18 cellular contexts compared by ENCODE assay signal in genomic region chr4:58602701-58603359, GRCh38.
"Had no signal": no experiment of that assay in that cellular context is flagged by ENCODE, and none has a peak within 500 bp of the region (broad histone marks: within the 10 kb centered on the region; RNA-seq: fewer than 3 reads in every experiment).

No MANE protein-coding gene starts in this region.

- H3K9me3 ChIP-seq: gastroesophageal sphincter, lower lobe of right lung, pancreas, suprapubic skin, upper lobe of right lung had no signal

- H3K27me3 ChIP-seq: gastroesophageal sphincter, hepatocyte, pancreas, suprapubic skin, upper lobe of right lung had no signal

- DNase-seq: activated B cell treated with CpG ODN at 0.5 μM for 24 hours; activated CD4-positive, alpha-beta T cell treated with anti-CD3 and anti-CD28 coated beads, Interleukin-2, amount 10 ng/mL, durations not matched to agents 7 days and 5 days; activated CD8-positive, alpha-beta memory T cell treated with anti-CD3 and anti-CD28 coated beads for 24 hours; activated naive CD4-positive, alpha-beta T cell treated with anti-CD3 and anti-CD28 coated beads, Interleukin-2, amount 10 ng/mL, durations not matched to agents 7 days and 5 days; caudate nucleus; effector CD8-positive, alpha-beta T cell; lower lobe of right lung; midbrain; pancreas; retina; stimulated activated CD4-positive, alpha-beta T cell treated with anti-CD3 and anti-CD28 coated beads, Interleukin-4, amount 100 ng/mL, for 1 hour; stimulated activated CD8-positive, alpha-beta memory T cell treated with anti-CD3 and anti-CD28 coated beads, Interleukin-4, amount 100 ng/mL, for 48 hours; stimulated activated naive CD8-positive, alpha-beta T cell treated with anti-CD3 and anti-CD28 coated beads, Interleukin-15, Interleukin-2, amounts not matched to agents 100 U/mL and 50 U/mL, for 24 hours; upper lobe of right lung had no signal

- H3K79me2 ChIP-seq: hepatocyte had no signal

- H3K4me2 ChIP-seq: hepatocyte had no signal

- H3K36me3 ChIP-seq: gastroesophageal sphincter, lower lobe of right lung, pancreas, suprapubic skin, upper lobe of right lung had no signal

- H3K4me1 ChIP-seq: gastroesophageal sphincter, lower lobe of right lung, pancreas, suprapubic skin, upper lobe of right lung had no signal

- H3K27ac ChIP-seq: coronary artery, gastroesophageal sphincter, hepatocyte, lower lobe of right lung, pancreas, suprapubic skin, upper lobe of right lung had no signal

- H3K4me3 ChIP-seq: coronary artery, gastroesophageal sphincter, hepatocyte, lower lobe of right lung, pancreas, suprapubic skin, upper lobe of right lung had no signal
